32 cellular contexts compared by ENCODE assay signal in the genomic region with DNA sequence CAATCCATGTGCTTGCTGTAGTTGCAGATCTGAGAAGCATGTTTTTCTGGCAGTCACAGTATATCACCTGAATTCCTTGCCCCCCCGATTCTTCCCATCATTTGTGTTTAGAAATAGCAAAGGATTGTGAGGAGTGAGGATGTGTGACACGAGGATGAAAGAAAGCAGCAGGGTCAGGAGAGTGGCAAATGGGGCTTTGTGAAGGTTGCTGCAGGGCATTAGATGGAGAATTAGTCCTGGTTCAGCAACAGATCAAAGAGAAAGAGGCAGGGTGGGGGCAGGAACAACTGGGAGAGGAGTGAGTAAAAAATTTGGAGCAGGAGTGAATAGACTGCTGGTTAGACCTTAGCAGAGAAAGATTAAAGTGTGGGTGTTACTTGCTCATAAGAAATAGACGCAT. TPM values are rescaled to one million over a fixed set of nuclear protein-coding genes. Genes with fewer than 3 reads are reported as not detected.
"Had no signal": no experiment of that assay in that cellular context is flagged by ENCODE, and none has a peak within 500 bp of the region (broad histone marks: within the 10 kb centered on the region; RNA-seq: fewer than 3 reads in every experiment).

No MANE protein-coding gene starts in this region.

- H3K27ac ChIP-seq: esophagus squamous epithelium, skin epidermis, testis had no signal

- H3K36me3 ChIP-seq: esophagus squamous epithelium, transverse colon had no signal

- H3K4me2 ChIP-seq: hepatocyte had no signal

- DNase-seq: activated B cell treated with CpG ODN at 0.5 μM for 24 hours; activated CD4-positive, alpha-beta T cell treated with anti-CD3 and anti-CD28 coated beads, Interleukin-2, amount 50 U/mL, for 1 hour; activated CD8-positive, alpha-beta T cell treated with anti-CD3 and anti-CD28 coated beads for 36 hours; activated gamma-delta T cell treated with Interleukin-2 at 50 U/mL for 16 hours; activated naive CD4-positive, alpha-beta T cell treated with anti-CD3 and anti-CD28 coated beads, Interleukin-2, amount 50 U/mL, for 16 hours; activated naive CD8-positive, alpha-beta T cell treated with anti-CD3 and anti-CD28 coated beads, Interleukin-2, amount 50 U/mL, for 24 hours; activated T-cell treated with anti-CD3 and anti-CD28 coated beads, Interleukin-2, amount 50 U/mL, for 4 hours; amygdala; effector CD4-positive, alpha-beta T cell; esophagus squamous epithelium; foreskin melanocyte; left cardiac atrium; naive thymus-derived CD8-positive, alpha-beta T cell; stimulated activated CD4-positive, alpha-beta T cell treated with anti-CD3 and anti-CD28 coated beads, Interleukin-12 subunit alpha, Interleukin-12 subunit beta, amount 100 ng/mL, for 4 hours; stimulated activated CD4-positive, alpha-beta T cell treated with anti-CD3 and anti-CD28 coated beads, Interleukin-4, amount 100 ng/mL, for 1 hour; stimulated activated naive CD8-positive, alpha-beta T cell treated with anti-CD3 and anti-CD28 coated beads, Interleukin-15, Interleukin-2, amounts not matched to agents 100 U/mL and 50 U/mL, for 24 hours; T-helper 1 cell; testis; transverse colon had no signal

- H3K9me3 ChIP-seq: esophagus squamous epithelium, testis, transverse colon had no signal

- H3K9me3 Mint-ChIP-seq: activated CD8-positive, alpha-beta T cell treated with anti-CD3 and anti-CD28 coated beads for 36 hours; activated T-cell treated with anti-CD3 and anti-CD28 coated beads, Interleukin-2, amount 50 U/mL, for 4 hours; dendritic cell treated with granulocyte-macrophage colony-stimulating factor and Interleukin-4, amounts not matched to agents 40 ng/mL and 50 ng/mL, for 4 days had no signal

- H3K27me3 Mint-ChIP-seq: activated B cell treated with CpG ODN at 0.5 μM for 24 hours; activated CD8-positive, alpha-beta T cell treated with anti-CD3 and anti-CD28 coated beads for 36 hours; activated T-helper 17 cell treated with anti-CD3 and anti-CD28 coated beads, Interleukin-2, amount 50 U/mL, for 72 hours; central memory CD8-positive, alpha-beta T cell; memory B cell had no signal

- FAIRE-seq: bronchial epithelial cell, keratinocyte, urothelium cell line had no signal

- ATAC-seq: activated CD8-positive, alpha-beta T cell treated with anti-CD3 and anti-CD28 coated beads for 36 hours; activated naive CD8-positive, alpha-beta T cell treated with anti-CD3 and anti-CD28 coated beads, Interleukin-2, amount 50 U/mL, for 24 hours; activated T-cell treated with anti-CD3 and anti-CD28 coated beads, Interleukin-2, amount 50 U/mL, for 4 hours; activated T-helper 17 cell treated with anti-CD3 and anti-CD28 coated beads, Interleukin-2, amount 50 U/mL, for 72 hours; left cardiac atrium; naive thymus-derived CD8-positive, alpha-beta T cell; sciatic nerve; stimulated activated naive CD8-positive, alpha-beta T cell treated with anti-CD3 and anti-CD28 coated beads, Interleukin-15, Interleukin-2, amounts not matched to agents 100 U/mL and 50 U/mL, for 24 hours had no signal

- H3K4me3 ChIP-seq: esophagus squamous epithelium, hepatocyte, skin epidermis, testis, transverse colon had no signal

- H3K27me3 ChIP-seq: esophagus squamous epithelium, hepatocyte, testis, transverse colon had no signal

- H3K79me2 ChIP-seq: hepatocyte had no signal

- H2AFZ ChIP-seq: hepatocyte had no signal

- H3K4me3 Mint-ChIP-seq: activated B cell treated with CpG ODN at 0.5 μM for 24 hours; activated CD8-positive, alpha-beta T cell treated with anti-CD3 and anti-CD28 coated beads for 36 hours; activated naive CD8-positive, alpha-beta T cell treated with anti-CD3 and anti-CD28 coated beads, Interleukin-2, amount 50 U/mL, for 24 hours; activated T-cell treated with anti-CD3 and anti-CD28 coated beads, Interleukin-2, amount 50 U/mL, for 4 hours; activated T-helper 17 cell treated with anti-CD3 and anti-CD28 coated beads, Interleukin-2, amount 50 U/mL, for 72 hours; central memory CD8-positive, alpha-beta T cell; dendritic cell treated with granulocyte-macrophage colony-stimulating factor and Interleukin-4, amounts not matched to agents 40 ng/mL and 50 ng/mL, for 4 days; memory B cell; naive thymus-derived CD8-positive, alpha-beta T cell; T-helper 2 cell treated with Interferon-gamma antibody and Interleukin-4, amounts not matched to agents 5 μg/mL and 100 μg/mL, for 36 hours had no signal

- H3K4me1 ChIP-seq: esophagus squamous epithelium, testis had no signal

- H3K27ac Mint-ChIP-seq: activated B cell treated with CpG ODN at 0.5 μM for 24 hours; activated CD8-positive, alpha-beta T cell treated with anti-CD3 and anti-CD28 coated beads for 36 hours; activated naive CD8-positive, alpha-beta T cell treated with anti-CD3 and anti-CD28 coated beads, Interleukin-2, amount 50 U/mL, for 24 hours; activated T-helper 17 cell treated with anti-CD3 and anti-CD28 coated beads, Interleukin-2, amount 50 U/mL, for 72 hours; dendritic cell treated with granulocyte-macrophage colony-stimulating factor and Interleukin-4, amounts not matched to agents 40 ng/mL and 50 ng/mL, for 4 days; memory B cell; naive thymus-derived CD8-positive, alpha-beta T cell; T-helper 2 cell treated with Interferon-gamma antibody and Interleukin-4, amounts not matched to agents 5 μg/mL and 100 μg/mL, for 36 hours had no signal

- H3K36me3 Mint-ChIP-seq: memory B cell; naive thymus-derived CD8-positive, alpha-beta T cell had no signal

RNA-seq across cellular contexts. Expression of gene TNFSF11, which starts 47.7 kb away (rescaled TPM):
- total RNA-seq: left cardiac atrium; naive thymus-derived CD8-positive, alpha-beta T cell; posterior vena cava; renal cortical epithelial cell; sciatic nerve had no signal
- polyA plus RNA-seq: hepatocyte; keratinocyte; naive thymus-derived CD8-positive, alpha-beta T cell had no signal
